8 cellular contexts compared by ENCODE assay signal in the genomic region with DNA sequence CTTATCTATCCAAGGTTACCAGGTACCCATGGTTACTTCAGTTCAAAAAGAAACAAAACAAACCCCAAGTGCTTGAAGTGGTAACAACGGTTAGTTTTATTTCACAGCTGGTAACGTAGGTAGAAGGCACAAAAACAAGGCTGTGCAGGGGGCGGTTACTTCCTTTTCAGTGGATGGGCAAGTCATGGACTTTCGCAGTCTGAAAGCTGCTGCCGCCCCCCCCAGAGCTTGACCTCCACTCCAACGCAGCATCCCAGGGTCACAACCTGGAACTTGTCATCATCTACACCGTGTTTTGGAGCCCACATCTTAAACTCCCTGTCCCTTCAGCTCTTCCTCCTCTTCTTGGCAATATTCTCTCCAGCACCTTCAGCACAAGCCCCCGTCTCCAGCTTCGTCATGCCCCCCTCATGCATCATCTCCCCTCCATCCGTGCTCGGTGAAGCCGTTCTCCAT.
A peak's percentile ranks its signal among the peaks of the same experiment; 100 is the strongest.
DNase-seq lines count a peak whose midpoint lies in the region; ATAC-seq and TF ChIP-seq lines count a peak whose summit lies in the region.

No MANE protein-coding gene starts in this region.

- intact Hi-C loops in esophagus squamous epithelium (cut with DNase I), result no loop called here

- no peaks in the 10 kb centered on the region for H3K79me2 ChIP-seq in mesendoderm (ENCODE audit: control insufficient read depth, insufficient read depth, low read length)

- no peak overlapping the region for H3K56ac ChIP-seq in mesendoderm (ENCODE audit: low read length)

- H4K5ac ChIP-seq in mesendoderm (ENCODE audit: low read length), result no peak overlapping the region

- WGBS in mesendoderm (ENCODE audit: extremely low coverage, insufficient coverage, low lambda C conversion rate), result no CpG with 5 or more reads among the region's 12 CpGs
- 50 to 80% methylated on average over 12 of the region's 12 CpGs for WGBS in esophagus squamous epithelium, 2 donors

- DNase-seq in SW480 (ENCODE audit: low spot score) (peak; percentile 53), activated T-helper 1 cell treated with Interleukin-2 at 50 U/mL for 16 hours (ENCODE audit: low read depth) (peak; percentile 49), mesendoderm (peak; percentile 51), esophagus squamous epithelium (lab: John Stamatoyannopoulos, UW) (no peak), midbrain (lab: John Stamatoyannopoulos, UW) (no peak), Kasumi-1 (lab: John Stamatoyannopoulos, UW) (no peak)

- no peaks in the 10 kb centered on the region for H4K20me1 ChIP-seq in BLaER1

- H2BK120ac ChIP-seq in mesendoderm (ENCODE audit: low read depth, low read length), result no peak overlapping the region

- no peaks in the 10 kb centered on the region for H3K9me3 ChIP-seq in BLaER1
- no peaks in the 10 kb centered on the region for H3K9me3 ChIP-seq in esophagus squamous epithelium

- H3K36me3 ChIP-seq in BLaER1 (no peaks in the 10 kb centered on the region), mesendoderm (ENCODE audit: control insufficient read depth, insufficient read depth, low read length) (no peaks in the 10 kb centered on the region), esophagus squamous epithelium (no peaks in the 10 kb centered on the region)

- H2BK5ac ChIP-seq in mesendoderm (ENCODE audit: low read length), result no peak overlapping the region

- H3K4me3 ChIP-seq in BLaER1 (no peak overlapping the region), mesendoderm (ENCODE audit: low read length) (no peak overlapping the region), esophagus squamous epithelium (no peak overlapping the region)

- H3K9ac ChIP-seq in BLaER1 (no peak overlapping the region), mesendoderm (ENCODE audit: low read length) (no peak overlapping the region)

- no peak overlapping the region for H4K8ac ChIP-seq in mesendoderm (ENCODE audit: low read depth, low read length)

- H3K4me1 ChIP-seq in BLaER1 (peaks cover 11% of the 10 kb centered on the region), mesendoderm (ENCODE audit: control insufficient read depth, low read depth, low read length) (no peaks in the 10 kb centered on the region), esophagus squamous epithelium (peaks cover 6 to 38% (median 24%) of the 10 kb centered on the region in 3 donors)

- H3K4ac ChIP-seq in mesendoderm (ENCODE audit: low read depth, low read length), result no peak overlapping the region

- H3K27me3 ChIP-seq in BLaER1, result no peaks in the 10 kb centered on the region
- H3K27me3 ChIP-seq in mesendoderm (ENCODE audit: insufficient read depth, low read length, poor library complexity), result no peaks in the 10 kb centered on the region
- H3K27me3 ChIP-seq in esophagus squamous epithelium, result no peaks in the 10 kb centered on the region

- no peak overlapping the region for H3K27ac ChIP-seq in BLaER1
- no peak overlapping the region for H3K27ac ChIP-seq in mesendoderm (ENCODE audit: low read depth, low read length)
- no peak overlapping the region for H3K27ac ChIP-seq in esophagus squamous epithelium

- H3K79me1 ChIP-seq in mesendoderm (ENCODE audit: low read length), result no peaks in the 10 kb centered on the region

- no peak overlapping the region for H3K23ac ChIP-seq in mesendoderm (ENCODE audit: low read length)

- no peak overlapping the region for H2BK15ac ChIP-seq in mesendoderm (replicated peaks; ENCODE audit: low read depth)

- TF ChIP-seq POLR2A in esophagus squamous epithelium (IDR thresholded peaks at IDR 0.05), result no peak

- no peak overlapping the region for H3K18ac ChIP-seq in mesendoderm (ENCODE audit: low read length)

- ATAC-seq in HG03460 (IDR thresholded peaks at IDR 0.05; ENCODE audit: unreplicated experiment), result no peak

- no peak for TF ChIP-seq CTCF in esophagus squamous epithelium (IDR thresholded peaks at IDR 0.05)

- peak overlapping the region; percentile 18; the same call in 1 of the 2 replicates for H3K4me2 ChIP-seq in BLaER1
- H3K4me2 ChIP-seq in mesendoderm (ENCODE audit: low read length), result no peak overlapping the region

- H2AK5ac ChIP-seq in mesendoderm (ENCODE audit: low read length), result no peak overlapping the region

Comparison
In these comparisons a context has a peak if more than half of its experiments do, and no peak if none do; other contexts are left out.
1. DNase-seq: peak in SW480 (single experiment), activated T-helper 1 cell treated with Interleukin-2 at 50 U/mL for 16 hours (single experiment) and mesendoderm (single experiment); none in esophagus squamous epithelium (single experiment), midbrain (single experiment) and Kasumi-1 (0 of 2).